In genomic region chr6:33314515-33314942, GRCh38 we compare ENCODE assay signal across 8 cellular contexts. TPM values are rescaled to one million over a fixed set of nuclear protein-coding genes. Genes with fewer than 3 reads are reported as not detected.
DNase-seq lines count a peak whose midpoint lies in the region; ATAC-seq, FAIRE-seq and TF ChIP-seq lines count a peak whose summit lies in the region.

No MANE protein-coding gene starts in this region.

- POLR2A ChIA-PET in activated B cell treated with CpG ODN at 0.5 μM for 24 hours (lab: Charles Lee) = interaction anchor here (0.6 to 6.0 kb wide), 6 partner anchors 12 to 37 kb away, joined by 3 to 80 read pairs (median 28); partner anchors contain the start of genes B3GALT4, PFDN6, RGL2 and WDR46

- H3K27ac ChIP-seq in cingulate gyrus (ENCODE audit: low read depth, low read length) = peak overlapping the region; percentile 90

- TF ChIP-seq CTCF in GM12864 (IDR thresholded peaks at IDR 0.05; ENCODE audit: low read depth, low read length, missing control alignments) (no peak), activated B cell treated with CpG ODN at 0.5 μM for 24 hours (IDR thresholded peaks at IDR 0.05) (no peak)

- CTCF ChIA-PET in activated B cell treated with CpG ODN at 0.5 μM for 24 hours (lab: Charles Lee) = no interaction called here

- peak; percentile 38 for ATAC-seq in activated B cell treated with CpG ODN at 0.5 μM for 24 hours (ENCODE audit: low read depth)
- ATAC-seq in left colon = peak; percentile 42
- no peak for ATAC-seq in HG02798 (IDR thresholded peaks at IDR 0.05; ENCODE audit: poor library complexity, unreplicated experiment)

- peaks cover 65% of the 10 kb centered on the region for H3K36me3 Mint-ChIP-seq in activated B cell treated with CpG ODN at 0.5 μM for 24 hours (ENCODE audit: low read depth)

- intact Hi-C loops in activated B cell treated with CpG ODN at 0.5 μM for 24 hours (cut with micrococcal nuclease) (loop anchor here (1.0 to 5.0 kb wide), 9 partner anchors 9 to 372 kb away; partner anchors contain the start of genes CUTA, HLA-DMB, KIFC1 and VPS52), left colon (cut with DNase I, micrococcal nuclease) (no loop called here)

- FAIRE-seq in HTR-8/SVneo (lab: Jason Lieb, UNC) = no peak

- DNase-seq in GM12864 (ENCODE audit: low read depth) (peak; percentile 67), NCI-H2029 treated with DMSO at 0.1 percent for 48 hours (lab: John Stamatoyannopoulos, UW) (peak; percentile 65), activated B cell treated with CpG ODN at 0.5 μM for 24 hours (peak; percentile 52), left colon (peak; percentile 70 to 85), HTR-8/SVneo (ENCODE audit: insufficient read length, low spot score) (no peak)
- DNase-seq in stimulated activated CD4-positive, alpha-beta T cell treated with anti-CD3 and anti-CD28 coated beads, Interleukin-2, amount 100 ng/mL, for 4 hours (ENCODE audit: low read depth) = peak; percentile 67

- no peaks in the 10 kb centered on the region for H3K9me3 Mint-ChIP-seq in activated B cell treated with CpG ODN at 0.5 μM for 24 hours

- H3K27ac Mint-ChIP-seq in activated B cell treated with CpG ODN at 0.5 μM for 24 hours = peak overlapping the region; percentile 97

- H3K4me1 Mint-ChIP-seq in activated B cell treated with CpG ODN at 0.5 μM for 24 hours = peaks cover 73% of the 10 kb centered on the region

- peak overlapping the region; percentile 69 for H3K4me3 ChIP-seq in GM12864 (ENCODE audit: low read depth, low read length)

- H3K4me3 Mint-ChIP-seq in activated B cell treated with CpG ODN at 0.5 μM for 24 hours = peak overlapping the region; percentile 99

- no peaks in the 10 kb centered on the region for H3K27me3 Mint-ChIP-seq in activated B cell treated with CpG ODN at 0.5 μM for 24 hours

RNA-seq across cellular contexts. Expression of gene TAPBP, which starts 0.7 kb away (rescaled TPM):
- total RNA-seq in activated B cell treated with CpG ODN at 0.5 μM for 24 hours = 319 and 350 TPM in 2 replicates
- 100 to 1,000 TPM; 229 to 283 TPM for total RNA-seq in left colon

RNA-seq across cellular contexts. Expression of gene ZBTB22, which starts 3.0 kb away (rescaled TPM):
- total RNA-seq in activated B cell treated with CpG ODN at 0.5 μM for 24 hours (31.6 and 31.8 TPM in 2 replicates), left colon (10 to 100 TPM; 19.9 to 21.3 TPM)

RNA-seq across cellular contexts. Expression of gene DAXX, which starts 8.2 kb away (rescaled TPM):
- total RNA-seq in activated B cell treated with CpG ODN at 0.5 μM for 24 hours = 82.5 and 85.4 TPM in 2 replicates
- total RNA-seq in left colon = 10 to 100 TPM; 33.5 to 35.3 TPM

RNA-seq across cellular contexts. Expression of gene RGL2, which starts 15.8 kb away (rescaled TPM):
- total RNA-seq in activated B cell treated with CpG ODN at 0.5 μM for 24 hours = 54.7 and 66.5 TPM in 2 replicates
- 10 to 100 TPM; 21.5 to 35.0 TPM for total RNA-seq in left colon

RNA-seq across cellular contexts. Expression of gene PFDN6, which starts 25.1 kb away (rescaled TPM):
- total RNA-seq in activated B cell treated with CpG ODN at 0.5 μM for 24 hours (82.8 and 95.1 TPM in 2 replicates), left colon (10 to 100 TPM; 36.8 to 45.7 TPM)
